23 cellular contexts compared by ENCODE assay signal in the genomic region with DNA sequence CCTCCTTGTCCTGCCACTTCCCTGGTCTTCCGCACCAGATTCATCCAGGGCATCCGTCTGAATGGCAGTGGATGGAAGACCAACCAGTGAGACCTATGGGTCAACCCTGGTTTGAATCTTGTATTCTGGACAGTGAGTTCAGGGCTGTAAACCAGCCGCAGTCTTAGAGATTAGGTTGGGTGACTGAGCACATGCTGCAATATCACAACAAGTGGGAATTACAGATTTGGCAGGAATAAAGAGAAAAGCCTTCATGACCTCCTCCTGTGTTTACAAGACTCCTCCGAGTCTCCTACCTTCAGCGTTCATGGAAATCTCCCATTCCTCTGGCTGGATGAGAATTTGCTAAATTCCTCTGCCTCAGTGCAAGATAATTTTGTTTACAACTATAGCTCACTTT. TPM values are rescaled to one million over a fixed set of nuclear protein-coding genes. Genes with fewer than 3 reads are reported as not detected.
A peak's percentile ranks its signal among the peaks of the same experiment; 100 is the strongest.
DNase-seq lines count a peak whose midpoint lies in the region; ATAC-seq and TF ChIP-seq lines count a peak whose summit lies in the region.
"Had no signal": no experiment of that assay in that cellular context is flagged by ENCODE, and none has a peak within 500 bp of the region (broad histone marks: within the 10 kb centered on the region; RNA-seq: fewer than 3 reads in every experiment).

No MANE protein-coding gene starts in this region.

- DNase-seq in cardiac muscle cell (ENCODE audit: low read depth in 1 of 2, low spot score in 1 of 2) (peak in 1 of 2 donors; percentile 71), cardiac septum (ENCODE audit: low spot score) (no peak), iris pigment epithelial cell (ENCODE audit: low read depth) (peak; percentile 78), stomach (no peak), ACHN (no peak)
- no peak for DNase-seq in activated naive CD8-positive, alpha-beta T cell treated with anti-CD3 and anti-CD28 coated beads, Interleukin-2, amount 50 U/mL, for 24 hours
- DNase-seq: activated CD4-positive, alpha-beta T cell treated with anti-CD3 and anti-CD28 coated beads, Interleukin-2, amount 10 ng/mL, durations not matched to agents 24 days and 14 days; activated effector memory CD4-positive, alpha-beta T cell treated with Interleukin-2 at 50 U/mL for 16 hours; left ventricle myocardium inferior; MM.1S; NCI-H1436; NCI-H524 treated with DMSO at 0.1 percent for 48 hours; stimulated activated CD4-positive, alpha-beta T cell treated with anti-CD3 and anti-CD28 coated beads, Interleukin-15, amount 100 ng/mL, for 24 hours had no signal

- H3K27me3 Mint-ChIP-seq in activated naive CD8-positive, alpha-beta T cell treated with anti-CD3 and anti-CD28 coated beads, Interleukin-2, amount 50 U/mL, for 24 hours, result no peaks in the 10 kb centered on the region
- H3K27me3 Mint-ChIP-seq: activated CD4-positive, alpha-beta T cell treated with anti-CD3 and anti-CD28 coated beads, Interleukin-2, amount 10 ng/mL, durations not matched to agents 24 days and 14 days; central memory CD8-positive, alpha-beta T cell had no signal

- TF ChIP-seq EP300 in stomach (IDR thresholded peaks at IDR 0.05), result no peak

- H3K4me3 Mint-ChIP-seq in activated naive CD8-positive, alpha-beta T cell treated with anti-CD3 and anti-CD28 coated beads, Interleukin-2, amount 50 U/mL, for 24 hours, result no peak overlapping the region
- H3K4me3 Mint-ChIP-seq: activated CD4-positive, alpha-beta T cell treated with anti-CD3 and anti-CD28 coated beads, Interleukin-2, amount 10 ng/mL, durations not matched to agents 24 days and 14 days; central memory CD8-positive, alpha-beta T cell; GM23338 had no signal

- H3K4me3 ChIP-seq in cardiac muscle cell (no peak overlapping the region), stomach (no peak overlapping the region)
- H3K4me3 ChIP-seq: BLaER1 treated with 17β-estradiol and CSF1 and Interleukin-3, amounts not matched to agents 10 nM and 100 nM; GM23338; left ventricle myocardium inferior; right atrium auricular region had no signal

- H3K27ac Mint-ChIP-seq in activated naive CD8-positive, alpha-beta T cell treated with anti-CD3 and anti-CD28 coated beads, Interleukin-2, amount 50 U/mL, for 24 hours, result peak overlapping the region; percentile 53
- H3K27ac Mint-ChIP-seq: activated CD4-positive, alpha-beta T cell treated with anti-CD3 and anti-CD28 coated beads, Interleukin-2, amount 10 ng/mL, durations not matched to agents 24 days and 14 days; GM23338 had no signal

- H3K27me3 ChIP-seq in cardiac muscle cell, result no peaks in the 10 kb centered on the region
- H3K27me3 ChIP-seq in stomach, result no peaks in the 10 kb centered on the region
- H3K27me3 ChIP-seq: BLaER1 treated with 17β-estradiol and CSF1 and Interleukin-3, amounts not matched to agents 10 nM and 100 nM; neutrophil; right atrium auricular region had no signal

- H3K4me1 Mint-ChIP-seq in activated naive CD8-positive, alpha-beta T cell treated with anti-CD3 and anti-CD28 coated beads, Interleukin-2, amount 50 U/mL, for 24 hours, result peaks cover 10% of the 10 kb centered on the region
- H3K4me1 Mint-ChIP-seq: central memory CD8-positive, alpha-beta T cell; GM23338 had no signal

- intact Hi-C loops in cardiac septum (cut with DNase I) (no loop called here), stomach (cut with DNase I; ENCODE audit: low total_unique reads) (no loop called here)

- no peak for ATAC-seq in activated naive CD8-positive, alpha-beta T cell treated with anti-CD3 and anti-CD28 coated beads, Interleukin-2, amount 50 U/mL, for 24 hours
- ATAC-seq in GM21825 (IDR thresholded peaks at IDR 0.05; ENCODE audit: unreplicated experiment) (no peak), GM18909 (IDR thresholded peaks at IDR 0.05; ENCODE audit: poor library complexity, unreplicated experiment) (no peak)
- ATAC-seq: GM23338 had no signal

- no peak for TF ChIP-seq POLR2A in stomach (IDR thresholded peaks at IDR 0.05)

- H3K27ac ChIP-seq in cardiac muscle cell (peak overlapping the region; percentile 40), stomach (peak overlapping the region in 4 of 5 donors; percentile 2 to 36 (median 20))
- H3K27ac ChIP-seq: BLaER1 treated with 17β-estradiol and CSF1 and Interleukin-3, amounts not matched to agents 10 nM and 100 nM; left ventricle myocardium inferior; neutrophil had no signal

- in situ Hi-C loops in ACHN (cut with HindIII; ENCODE audit: low pct_ligation_motif_present, low pct_unique_long_range_greater_than_20kb, low sequenced_read_pairs), result no loop called here

- TF ChIP-seq CTCF in cardiac muscle cell (IDR thresholded peaks at IDR 0.05; ENCODE audit: low read depth, low read length) (no peak), stomach (IDR thresholded peaks at IDR 0.05) (no peak)

- H3K36me3 ChIP-seq in cardiac muscle cell (peaks cover 56% of the 10 kb centered on the region), stomach (peaks cover 61 to 100% (median 99%) of the 10 kb centered on the region in 4 donors)
- H3K36me3 ChIP-seq: neutrophil had no signal

- no peaks in the 10 kb centered on the region for H3K9me3 Mint-ChIP-seq in activated naive CD8-positive, alpha-beta T cell treated with anti-CD3 and anti-CD28 coated beads, Interleukin-2, amount 50 U/mL, for 24 hours
- H3K9me3 Mint-ChIP-seq: central memory CD8-positive, alpha-beta T cell; GM23338 had no signal

- H3K4me1 ChIP-seq in cardiac muscle cell (ENCODE audit: low read depth) (peaks cover 8% of the 10 kb centered on the region), stomach (peaks cover 0 to 32% (median 13%) of the 10 kb centered on the region in 4 donors)
- H3K4me1 ChIP-seq: BLaER1 treated with 17β-estradiol and CSF1 and Interleukin-3, amounts not matched to agents 10 nM and 100 nM; right atrium auricular region had no signal

- H3K36me3 Mint-ChIP-seq in activated naive CD8-positive, alpha-beta T cell treated with anti-CD3 and anti-CD28 coated beads, Interleukin-2, amount 50 U/mL, for 24 hours (ENCODE audit: low read depth), result peaks cover 49% of the 10 kb centered on the region

- 85 to 91% (median 87%) methylated on average over 5 of the region's 5 CpGs for WGBS in stomach, 5 donors

- H3K9me3 ChIP-seq in cardiac muscle cell (ENCODE audit: low read depth), result no peaks in the 10 kb centered on the region
- H3K9me3 ChIP-seq in stomach, result no peaks in the 10 kb centered on the region
- H3K9me3 ChIP-seq: left ventricle myocardium inferior, neutrophil, right atrium auricular region had no signal

RNA-seq across cellular contexts. Expression of a gene that starts 9.9 kb away (rescaled TPM):
- 88.6 and 99.6 TPM in 2 replicates for total RNA-seq in cardiac muscle cell
- polyA plus RNA-seq in cardiac muscle cell, result 173 and 240 TPM in 2 replicates
- 123 TPM for total RNA-seq in cardiac septum
- total RNA-seq in stomach, result 100 to 1,000 TPM in 1 of 5 donors, 10 to 100 TPM in 4; 22.8 to 107 (median 45.6) TPM
- polyA plus RNA-seq in stomach, result 100 to 1,000 TPM in 1 of 3 donors, 10 to 100 TPM in 2; 65.4 to 102 (median 90.9) TPM

RNA-seq across cellular contexts. Expression of a gene that starts 46.6 kb away (rescaled TPM):
- not detected in 2 replicates for total RNA-seq in cardiac muscle cell
- polyA plus RNA-seq in cardiac muscle cell, result 1.4 TPM in 1 of 2 replicates, not detected in the other
- total RNA-seq in cardiac septum, result not detected
- not detected for total RNA-seq in stomach
- under 1 TPM in 2 of 3 donors, not detected in 1; 0.08 to 0.68 TPM for polyA plus RNA-seq in stomach
- total RNA-seq: A673; activated CD4-positive, alpha-beta T cell treated with anti-CD3 and anti-CD28 coated beads, Interleukin-2, amount 10 ng/mL, durations not matched to agents 24 days and 14 days; glomerular endothelial cell; GM23338; left ventricle myocardium inferior; right atrium auricular region; temporal lobe had no signal
- polyA plus RNA-seq: GM23338 had no signal
